Comparison of ENCODE assay signal across 8 cellular contexts in the genomic region with DNA sequence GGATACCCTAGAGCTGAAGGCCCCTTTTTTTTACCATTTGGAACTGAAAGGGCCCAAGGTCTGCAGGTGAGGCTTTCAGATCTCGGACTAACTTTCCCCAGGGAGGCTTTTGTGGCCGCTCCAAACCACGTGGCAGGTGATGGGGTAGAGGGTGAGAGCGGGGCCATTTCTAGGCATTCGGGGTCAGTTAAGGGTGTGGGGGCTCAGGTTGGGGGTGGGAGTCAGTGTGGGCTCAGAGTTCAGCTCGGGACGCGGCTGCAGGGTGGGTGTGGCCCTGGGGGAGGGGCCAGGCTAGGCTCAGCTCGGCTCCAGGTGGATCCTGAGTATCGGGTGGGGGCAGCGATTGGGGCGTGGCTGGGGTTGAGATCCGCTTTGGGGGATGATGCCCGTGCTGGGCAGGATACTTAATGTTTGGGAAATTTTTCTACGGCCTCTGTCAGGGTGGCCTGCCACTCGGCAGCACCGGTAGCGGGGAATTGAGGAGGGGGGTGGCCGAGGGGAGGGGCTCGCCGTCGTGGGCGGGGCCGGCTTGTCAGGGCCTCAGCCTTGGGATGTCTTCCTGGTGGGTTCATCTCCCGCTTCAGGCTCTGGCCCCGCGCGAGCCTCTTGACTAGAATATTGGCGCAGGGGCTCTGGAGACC. TPM values are rescaled to one million over a fixed set of nuclear protein-coding genes. Genes with fewer than 3 reads are reported as not detected.
A peak's percentile ranks its signal among the peaks of the same experiment; 100 is the strongest.
DNase-seq lines count a peak whose midpoint lies in the region; ATAC-seq, FAIRE-seq and TF ChIP-seq lines count a peak whose summit lies in the region.

No MANE protein-coding gene starts in this region.

- H3K9me3 ChIP-seq in sigmoid colon: no peaks in the 10 kb centered on the region

- H3K4me3 Mint-ChIP-seq in WTC11: peak overlapping the region; percentile 95

- peak; percentile 5 for ATAC-seq in WTC11

- POLR2A ChIA-PET in WTC11 (lab: Charles Lee): no interaction called here

- no peak for TF ChIP-seq POLR2A in sigmoid colon (IDR thresholded peaks at IDR 0.05)
- no peak for TF ChIP-seq POLR2A in GM12892 (IDR thresholded peaks at IDR 0.05; ENCODE audit: low read depth, low read length)

- H3K4me1 ChIP-seq in sigmoid colon: peaks cover 0 to 67% (median 59%) of the 10 kb centered on the region in 4 donors

- 4 to 11% methylated on average over 29 of the region's 29 CpGs for WGBS in sigmoid colon, 2 donors

- peak; percentile 47 for DNase-seq in activated CD8-positive, alpha-beta memory T cell treated with anti-CD3 and anti-CD28 coated beads, Interleukin-2, amount 50 U/mL, for 4 hours
- DNase-seq in activated CD8-positive, alpha-beta memory T cell treated with anti-CD3 and anti-CD28 coated beads for 24 hours: no peak
- DNase-seq in WTC11 (ENCODE audit: low spot score) (peak; percentile 67), fibroblast of the aortic adventitia (ENCODE audit: low read depth) (no peak), sigmoid colon (peak; percentile 74), GM12892 (ENCODE audit: insufficient read length) (no peak), DMS153 (lab: John Stamatoyannopoulos, UW) (no peak), NK-92 (lab: John Stamatoyannopoulos, UW; ENCODE audit: unreplicated experiment) (no peak)

- H3K9me3 Mint-ChIP-seq in WTC11: no peaks in the 10 kb centered on the region

- no peak for FAIRE-seq in GM12892 (lab: Jason Lieb, UNC)

- peak overlapping the region; percentile 81 for H3K4me3 ChIP-seq in fibroblast of the aortic adventitia (ENCODE audit: low read depth, low read length)
- peak overlapping the region; percentile 55 to 95 (median 80) for H3K4me3 ChIP-seq in sigmoid colon

- peak overlapping the region; percentile 99 to 100 (median 100) for H3K27ac ChIP-seq in sigmoid colon

- intact Hi-C loops in sigmoid colon (cut with DNase I): loop anchor here (1.0 to 5.0 kb wide), 3 partner anchors 24 to 337 kb away; a partner anchor contains a TSS

- no peak for TF ChIP-seq EP300 in sigmoid colon (IDR thresholded peaks at IDR 0.05)

- H3K27ac Mint-ChIP-seq in WTC11: peak overlapping the region; percentile 95

- TF ChIP-seq CTCF in WTC11 (IDR thresholded peaks at IDR 0.05): no peak
- TF ChIP-seq CTCF in fibroblast of the aortic adventitia (IDR thresholded peaks at IDR 0.05; ENCODE audit: insufficient read depth, low read length): no peak
- TF ChIP-seq CTCF in sigmoid colon (IDR thresholded peaks at IDR 0.05): no peak

- peaks cover 12% of the 10 kb centered on the region for H3K27me3 Mint-ChIP-seq in WTC11 (ENCODE audit: low read depth)

- H3K36me3 ChIP-seq in sigmoid colon: no peaks in the 10 kb centered on the region

- H3K4me1 Mint-ChIP-seq in WTC11: peaks cover 57% of the 10 kb centered on the region

- no peaks in the 10 kb centered on the region for H3K27me3 ChIP-seq in sigmoid colon

- CTCF ChIA-PET in WTC11 (lab: Charles Lee): interaction anchor here (0.6 to 1.8 kb wide), 7 partner anchors 31 to 160 kb away, joined by 3 to 11 read pairs (median 5); no protein-coding TSS in a partner anchor

- no peaks in the 10 kb centered on the region for H3K36me3 Mint-ChIP-seq in WTC11

TF ChIP-seq in WTC11, 78 proteins besides CTCF, POLR2A, EP300 and RAD21:
- TF ChIP-seq, protein P1, sequence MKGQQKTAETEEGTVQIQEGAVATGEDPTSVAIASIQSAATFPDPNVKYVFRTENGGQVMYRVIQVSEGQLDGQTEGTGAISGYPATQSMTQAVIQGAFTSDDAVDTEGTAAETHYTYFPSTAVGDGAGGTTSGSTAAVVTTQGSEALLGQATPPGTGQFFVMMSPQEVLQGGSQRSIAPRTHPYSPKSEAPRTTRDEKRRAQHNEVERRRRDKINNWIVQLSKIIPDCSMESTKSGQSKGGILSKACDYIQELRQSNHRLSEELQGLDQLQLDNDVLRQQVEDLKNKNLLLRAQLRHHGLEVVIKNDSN (CRISPR knock-in tag; IDR thresholded peaks at IDR 0.05): 0 out of 2 replicates have a peak, but pooled peaks have one; percentile 34
- TF ChIP-seq OVOL2 (CRISPR knock-in tag; IDR thresholded peaks at IDR 0.05; ENCODE audit: borderline replicate concordance) (no peak), ZNF232 (CRISPR knock-in tag; IDR thresholded peaks at IDR 0.05) (no peak), RELA (CRISPR knock-in tag; IDR thresholded peaks at IDR 0.05; ENCODE audit: borderline replicate concordance) (no peak)
- TF ChIP-seq, protein P2, sequence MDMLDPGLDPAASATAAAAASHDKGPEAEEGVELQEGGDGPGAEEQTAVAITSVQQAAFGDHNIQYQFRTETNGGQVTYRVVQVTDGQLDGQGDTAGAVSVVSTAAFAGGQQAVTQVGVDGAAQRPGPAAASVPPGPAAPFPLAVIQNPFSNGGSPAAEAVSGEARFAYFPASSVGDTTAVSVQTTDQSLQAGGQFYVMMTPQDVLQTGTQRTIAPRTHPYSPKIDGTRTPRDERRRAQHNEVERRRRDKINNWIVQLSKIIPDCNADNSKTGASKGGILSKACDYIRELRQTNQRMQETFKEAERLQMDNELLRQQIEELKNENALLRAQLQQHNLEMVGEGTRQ (CRISPR knock-in tag; IDR thresholded peaks at IDR 0.05): 0 out of 2 replicates have a peak, but pooled peaks have one; percentile 20
- TF ChIP-seq, protein P3, sequence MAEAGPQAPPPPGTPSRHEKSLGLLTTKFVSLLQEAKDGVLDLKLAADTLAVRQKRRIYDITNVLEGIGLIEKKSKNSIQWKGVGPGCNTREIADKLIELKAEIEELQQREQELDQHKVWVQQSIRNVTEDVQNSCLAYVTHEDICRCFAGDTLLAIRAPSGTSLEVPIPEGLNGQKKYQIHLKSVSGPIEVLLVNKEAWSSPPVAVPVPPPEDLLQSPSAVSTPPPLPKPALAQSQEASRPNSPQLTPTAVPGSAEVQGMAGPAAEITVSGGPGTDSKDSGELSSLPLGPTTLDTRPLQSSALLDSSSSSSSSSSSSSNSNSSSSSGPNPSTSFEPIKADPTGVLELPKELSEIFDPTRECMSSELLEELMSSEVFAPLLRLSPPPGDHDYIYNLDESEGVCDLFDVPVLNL (CRISPR knock-in tag; IDR thresholded peaks at IDR 0.05; ENCODE audit: borderline replicate concordance, low read depth): no peak
- TF ChIP-seq, protein P4, sequence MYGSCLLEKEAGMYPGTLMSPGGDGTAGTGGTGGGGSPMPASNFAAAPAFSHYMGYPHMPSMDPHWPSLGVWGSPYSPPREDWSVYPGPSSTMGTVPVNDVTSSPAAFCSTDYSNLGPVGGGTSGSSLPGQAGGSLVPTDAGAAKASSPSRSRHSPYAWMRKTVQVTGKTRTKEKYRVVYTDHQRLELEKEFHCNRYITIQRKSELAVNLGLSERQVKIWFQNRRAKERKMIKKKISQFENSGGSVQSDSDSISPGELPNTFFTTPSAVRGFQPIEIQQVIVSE (CRISPR knock-in tag; IDR thresholded peaks at IDR 0.05; ENCODE audit: borderline replicate concordance): no peak

RNA-seq across cellular contexts. Expression of a gene that starts 2.5 kb away (rescaled TPM):
- total RNA-seq in WTC11 (2021): 36.9 to 38.1 TPM (median 37.2 TPM) in 3 replicates
- total RNA-seq in fibroblast of the aortic adventitia (ENCODE audit: low replicate concordance): 17.4 and 40.4 TPM in 2 replicates
- 10 to 100 TPM; 18.7 to 28.0 (median 24.5) TPM for total RNA-seq in sigmoid colon
- polyA plus RNA-seq in sigmoid colon: 10 to 100 TPM; 23.4 to 71.9 (median 48.6) TPM
- polyA plus RNA-seq in GM12892 (2012; ENCODE audit: missing spikeins): 39.1 TPM

Comparison
In these comparisons a context has a peak if more than half of its experiments do, and no peak if none do; other contexts are left out.
1. DNase-seq: peak in activated CD8-positive, alpha-beta memory T cell treated with anti-CD3 and anti-CD28 coated beads, Interleukin-2, amount 50 U/mL, for 4 hours (single experiment), WTC11 (single experiment) and sigmoid colon (single experiment); none in activated CD8-positive, alpha-beta memory T cell treated with anti-CD3 and anti-CD28 coated beads for 24 hours (single experiment), fibroblast of the aortic adventitia (single experiment), GM12892 (single experiment), DMS153 (single experiment) and NK-92 (single experiment).